8 cellular contexts compared by ENCODE assay signal in the genomic region with DNA sequence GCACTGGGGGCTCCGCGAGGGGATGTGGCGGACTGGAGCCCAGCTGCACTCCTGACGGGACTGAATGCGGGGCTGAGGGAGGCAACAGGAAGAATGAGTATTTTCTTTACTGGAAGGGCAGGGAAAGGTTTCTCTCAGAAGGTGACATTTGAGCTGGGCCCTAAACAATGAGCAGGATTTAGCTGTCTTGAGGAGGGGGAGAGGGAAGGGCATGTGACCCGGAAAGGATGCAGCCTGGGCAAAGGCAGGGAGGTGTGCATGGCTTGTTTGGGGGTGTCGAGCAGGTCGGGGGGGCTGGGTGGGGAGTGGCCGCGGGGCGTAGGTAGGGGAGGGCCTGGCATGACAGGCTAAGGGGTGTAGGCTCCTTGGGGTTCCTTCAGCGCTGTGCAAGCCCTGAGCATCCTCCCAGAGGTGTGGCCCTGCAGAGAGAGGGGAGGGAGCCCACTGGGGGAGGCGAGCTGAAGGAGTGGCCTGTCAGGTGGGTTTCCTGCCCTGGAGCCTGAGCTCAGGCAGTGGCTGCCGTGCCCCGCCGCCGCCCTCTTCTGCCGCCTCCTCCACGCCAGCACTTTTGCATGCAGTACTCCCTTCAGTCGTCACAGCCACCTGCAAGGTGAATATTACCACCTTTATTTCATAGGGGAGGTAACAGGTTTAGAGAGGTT. TPM values are rescaled to one million over a fixed set of nuclear protein-coding genes. Genes with fewer than 3 reads are reported as not detected.
DNase-seq lines count a peak whose midpoint lies in the region; ATAC-seq and TF ChIP-seq lines count a peak whose summit lies in the region.

No MANE protein-coding gene starts in this region.

- no peaks in the 10 kb centered on the region for H3K9me3 ChIP-seq in esophagus muscularis mucosa

- peak; percentile 32 for ATAC-seq in GM19328 (IDR thresholded peaks at IDR 0.05; ENCODE audit: unreplicated experiment)
- peak; percentile 38 for ATAC-seq in HG03520 (IDR thresholded peaks at IDR 0.05; ENCODE audit: unreplicated experiment)

- H3K4me1 ChIP-seq in esophagus muscularis mucosa: peaks cover 60 to 63% (median 60%) of the 10 kb centered on the region in 4 donors

- peak overlapping the region; percentile 37 to 54 (median 40) for H3K4me3 ChIP-seq in esophagus muscularis mucosa

- TF ChIP-seq CTCF in esophagus muscularis mucosa (IDR thresholded peaks at IDR 0.05): no peak
- TF ChIP-seq CTCF in progenitor cell of endocrine pancreas (IDR thresholded peaks at IDR 0.05; ENCODE audit: unreplicated experiment): no peak

- peaks cover 6% of the 10 kb centered on the region for H3K27me3 Mint-ChIP-seq in progenitor cell of endocrine pancreas

- H3K36me3 Mint-ChIP-seq in progenitor cell of endocrine pancreas (ENCODE audit: insufficient read depth): no peaks in the 10 kb centered on the region

- peak; percentile 43 to 49 for DNase-seq in activated CD8-positive, alpha-beta memory T cell treated with anti-CD3 and anti-CD28 coated beads for 4 hours (ENCODE audit: low read depth in 2 of 2)
- DNase-seq in esophagus muscularis mucosa (ENCODE audit: extremely low spot score) (no peak), progenitor cell of endocrine pancreas (ENCODE audit: low spot score, unreplicated experiment) (peak; percentile 29), LoVo (ENCODE audit: low spot score) (no peak), NCI-H1930 (lab: John Stamatoyannopoulos, UW) (no peak), COLO668 (lab: John Stamatoyannopoulos, UW; ENCODE audit: unreplicated experiment) (no peak)

- no peaks in the 10 kb centered on the region for H3K27me3 ChIP-seq in esophagus muscularis mucosa

- no peaks in the 10 kb centered on the region for H3K9me3 Mint-ChIP-seq in progenitor cell of endocrine pancreas (ENCODE audit: low read depth)

- H3K36me3 ChIP-seq in esophagus muscularis mucosa: no peaks in the 10 kb centered on the region

- peak overlapping the region; percentile 85 for H3K4me3 Mint-ChIP-seq in progenitor cell of endocrine pancreas (ENCODE audit: low read depth)

- intact Hi-C loops in esophagus muscularis mucosa (cut with DNase I): no loop called here

- no peak for TF ChIP-seq POLR2A in esophagus muscularis mucosa (IDR thresholded peaks at IDR 0.05; ENCODE audit: low read depth)

- H3K27ac ChIP-seq in esophagus muscularis mucosa (replicated peaks in 1 of 4): peak overlapping the region; percentile 73 to 81 (median 78)

- WGBS in esophagus muscularis mucosa: 52% methylated on average over 14 of the region's 20 CpGs

- no peak for TF ChIP-seq EP300 in esophagus muscularis mucosa (IDR thresholded peaks at IDR 0.05)

- peaks cover 11% of the 10 kb centered on the region for H3K4me1 Mint-ChIP-seq in progenitor cell of endocrine pancreas (ENCODE audit: low read depth)

- peak overlapping the region; percentile 99 for H3K27ac Mint-ChIP-seq in progenitor cell of endocrine pancreas

RNA-seq across cellular contexts. Expression of a gene that starts 17.2 kb away (rescaled TPM):
- 10 to 100 TPM in 3 of 4 donors, 1 to 10 TPM in 1; 10.0 to 14.7 (median 11.0) TPM for total RNA-seq in esophagus muscularis mucosa
- 1.4 and 2.0 TPM in 2 replicates for total RNA-seq in progenitor cell of endocrine pancreas

RNA-seq across cellular contexts. Expression of a gene that starts 52.8 kb away (rescaled TPM):
- total RNA-seq in esophagus muscularis mucosa: 100 to 1,000 TPM in 1 of 4 donors, 10 to 100 TPM in 3; 41.5 to 103 (median 51.2) TPM
- 9.1 and 9.6 TPM in 2 replicates for total RNA-seq in progenitor cell of endocrine pancreas

Comparison
In these comparisons a context has a peak if more than half of its experiments do, and no peak if none do; other contexts are left out.
1. DNase-seq: peak in activated CD8-positive, alpha-beta memory T cell treated with anti-CD3 and anti-CD28 coated beads for 4 hours (2 of 2) and progenitor cell of endocrine pancreas (single experiment); none in esophagus muscularis mucosa (single experiment), LoVo (single experiment), NCI-H1930 (0 of 2) and COLO668 (single experiment).